ENCODE assay signal across 8 cellular contexts in genomic region chr12:93785262-93786010, GRCh38.
DNase-seq lines count a peak whose midpoint lies in the region; ATAC-seq and TF ChIP-seq lines count a peak whose summit lies in the region.

No MANE protein-coding gene starts in this region.

- no peaks in the 10 kb centered on the region for H3K9me3 Mint-ChIP-seq in effector memory CD8-positive, alpha-beta T cell

- H3K27me3 Mint-ChIP-seq in effector memory CD8-positive, alpha-beta T cell = no peaks in the 10 kb centered on the region

- no peaks in the 10 kb centered on the region for H3K36me3 Mint-ChIP-seq in effector memory CD8-positive, alpha-beta T cell (ENCODE audit: insufficient read depth)

- no peak for TF ChIP-seq POLR2A in tibial nerve (IDR thresholded peaks at IDR 0.05)

- H3K4me3 ChIP-seq in muscle layer of duodenum (ENCODE audit: low read depth in 1 of 2, low read length in 2 of 2) (peak overlapping the region in 1 of 2 donors; percentile 13), tibial nerve (no peak overlapping the region)

- H3K27me3 ChIP-seq in muscle layer of duodenum (ENCODE audit: low read depth, low read length) (no peaks in the 10 kb centered on the region), tibial nerve (no peaks in the 10 kb centered on the region)

- peak overlapping the region; percentile 95 for H3K27ac ChIP-seq in muscle layer of duodenum (ENCODE audit: low read length)
- peak overlapping the region; percentile 70 to 85 (median 77) for H3K27ac ChIP-seq in tibial nerve

- peak overlapping the region; percentile 64 to 90 for H3K27ac Mint-ChIP-seq in effector memory CD8-positive, alpha-beta T cell

- peak; percentile 12 to 37 for DNase-seq in stimulated activated CD4-positive, alpha-beta T cell treated with anti-CD3 and anti-CD28 coated beads, Interleukin-12 subunit alpha, Interleukin-12 subunit beta, amount 100 ng/mL, for 24 hours (ENCODE audit: low read depth in 2 of 2)
- DNase-seq in stimulated activated CD4-positive, alpha-beta T cell treated with anti-CD3 and anti-CD28 coated beads, Interleukin-2, amount 100 ng/mL, for 48 hours = no peak
- peak; percentile 26 for DNase-seq in activated CD4-positive, alpha-beta T cell treated with anti-CD3 and anti-CD28 coated beads for 1 hour
- DNase-seq in effector memory CD8-positive, alpha-beta T cell = peak; percentile 11 to 25 (median 17)
- peak in 1 of 2 donors; percentile 63 for DNase-seq in tibial nerve (ENCODE audit: low spot score in 2 of 2)
- DNase-seq in COLO668 (lab: John Stamatoyannopoulos, UW; ENCODE audit: unreplicated experiment) = no peak
- DNase-seq in GM20000 (ENCODE audit: low spot score) = no peak

- H3K9me3 ChIP-seq in muscle layer of duodenum (ENCODE audit: control insufficient read depth in 1 of 2, low read length in 2 of 2) (no peaks in the 10 kb centered on the region), tibial nerve (no peaks in the 10 kb centered on the region)

- peak; percentile 85 for ATAC-seq in effector memory CD8-positive, alpha-beta T cell (replicated peaks)

- TF ChIP-seq CTCF in tibial nerve (IDR thresholded peaks at IDR 0.05) (no peak), GM20000 (IDR thresholded peaks at IDR 0.05; ENCODE audit: extremely low read depth, missing control alignments) (no peak)

- H3K4me1 ChIP-seq in muscle layer of duodenum (ENCODE audit: control insufficient read depth in 1 of 2, insufficient read depth in 2 of 2, low read length in 2 of 2) (peaks cover 11 to 19% of the 10 kb centered on the region in 2 donors), tibial nerve (peaks cover 0 to 62% (median 30%) of the 10 kb centered on the region in 4 donors)

- 28 to 31% methylated on average over 8 of the region's 8 CpGs for WGBS in tibial nerve, 2 donors

- peak; percentile 54 to 96 for TF ChIP-seq EP300 in tibial nerve (IDR thresholded peaks at IDR 0.05)

- peaks cover 0 to 5% of the 10 kb centered on the region in 2 donors for H3K36me3 ChIP-seq in muscle layer of duodenum (ENCODE audit: control insufficient read depth in 1 of 2, insufficient read depth in 2 of 2, low read length in 2 of 2)
- no peaks in the 10 kb centered on the region for H3K36me3 ChIP-seq in tibial nerve

- peaks cover 25 to 36% of the 10 kb centered on the region in 2 donors for H3K4me1 Mint-ChIP-seq in effector memory CD8-positive, alpha-beta T cell (ENCODE audit: low read depth in 2 of 2)

- H3K4me3 Mint-ChIP-seq in effector memory CD8-positive, alpha-beta T cell = peak overlapping the region; percentile 37 to 41

Comparison
In these comparisons a context has a peak if more than half of its experiments do, and no peak if none do; other contexts are left out.
1. DNase-seq: peak in stimulated activated CD4-positive, alpha-beta T cell treated with anti-CD3 and anti-CD28 coated beads, Interleukin-12 subunit alpha, Interleukin-12 subunit beta, amount 100 ng/mL, for 24 hours (2 of 2), activated CD4-positive, alpha-beta T cell treated with anti-CD3 and anti-CD28 coated beads for 1 hour (single experiment) and effector memory CD8-positive, alpha-beta T cell (3 of 3); none in stimulated activated CD4-positive, alpha-beta T cell treated with anti-CD3 and anti-CD28 coated beads, Interleukin-2, amount 100 ng/mL, for 48 hours (0 of 2), COLO668 (single experiment) and GM20000 (single experiment).